8 cellular contexts compared by ENCODE assay signal in the genomic region with DNA sequence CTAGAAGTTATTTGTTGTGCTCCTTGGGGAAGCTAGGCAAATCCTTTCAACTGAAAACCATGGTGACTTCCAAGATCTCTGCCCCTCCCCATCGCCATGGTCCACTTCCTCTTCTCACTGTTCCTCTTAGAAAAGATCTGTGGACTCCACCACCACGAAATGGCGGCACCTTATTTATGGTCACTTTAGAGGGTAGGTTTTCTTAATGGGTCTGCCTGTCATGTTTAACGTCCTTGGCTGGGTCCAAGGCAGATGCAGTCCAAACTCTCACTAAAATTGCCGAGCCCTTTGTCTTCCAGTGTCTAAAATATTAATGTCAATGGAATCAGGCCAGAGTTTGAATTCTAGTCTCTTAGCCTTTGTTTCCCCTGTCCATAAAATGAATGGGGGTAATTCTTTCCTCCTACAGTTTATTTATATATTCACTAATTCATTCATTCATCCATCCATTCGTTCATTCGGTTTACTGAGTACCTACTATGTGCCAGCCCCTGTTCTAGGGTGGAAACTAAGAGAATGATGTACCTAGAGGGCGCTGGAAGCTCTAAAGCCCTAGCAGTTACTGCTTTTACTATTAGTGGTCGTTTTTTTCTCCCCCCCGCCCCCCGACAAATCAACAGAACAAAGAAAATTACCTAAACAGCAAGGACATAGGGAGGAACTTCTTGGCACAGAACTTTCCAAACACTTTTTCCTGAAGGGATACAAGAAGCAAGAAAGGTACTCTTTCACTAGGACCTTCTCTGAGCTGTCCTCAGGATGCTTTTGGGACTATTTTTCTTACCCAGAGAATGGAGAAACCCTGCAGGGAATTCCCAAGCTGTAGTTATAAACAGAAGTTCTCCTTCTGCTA. TPM values are rescaled to one million over a fixed set of nuclear protein-coding genes. Genes with fewer than 3 reads are reported as not detected.
DNase-seq lines count a peak whose midpoint lies in the region; ATAC-seq and TF ChIP-seq lines count a peak whose summit lies in the region.

No MANE protein-coding gene starts in this region.

- H3K9me3 ChIP-seq in CD4-positive, CD25-positive, alpha-beta regulatory T cell (ENCODE audit: control insufficient read depth in 2 of 2, low read length in 2 of 2) = no peaks in the 10 kb centered on the region
- H3K9me3 ChIP-seq in lower lobe of right lung (no peaks in the 10 kb centered on the region), transverse colon (no peaks in the 10 kb centered on the region)

- H3K4me3 ChIP-seq in CD4-positive, CD25-positive, alpha-beta regulatory T cell (ENCODE audit: low read depth, low read length) = peak overlapping the region; percentile 100
- H3K4me3 ChIP-seq in lower lobe of right lung (peak overlapping the region; percentile 80), transverse colon (peak overlapping the region; percentile 42 to 95 (median 80))

- peak overlapping the region; percentile 99 to 100 (median 100) for H3K27ac Mint-ChIP-seq in CD4-positive, CD25-positive, alpha-beta regulatory T cell
- H3K27ac Mint-ChIP-seq in central memory CD8-positive, alpha-beta T cell (ENCODE audit: low read depth) = peak overlapping the region; percentile 100

- TF ChIP-seq CTCF in lower lobe of right lung (IDR thresholded peaks at IDR 0.05) = peak; percentile 15
- TF ChIP-seq CTCF in transverse colon (IDR thresholded peaks at IDR 0.05) = peak in 3 of 5 experiments; percentile 19 to 32 (median 25)

- peak in 2 of 3 donors; percentile 55 to 86 for DNase-seq in CD4-positive, CD25-positive, alpha-beta regulatory T cell
- DNase-seq in RPMI8226 = peak; percentile 61
- peak in 1 of 2 donors; percentile 32 for DNase-seq in central memory CD8-positive, alpha-beta T cell (ENCODE audit: low spot score in 2 of 2)
- peak; percentile 75 for DNase-seq in lower lobe of right lung
- peak; percentile 63 for DNase-seq in transverse colon
- DNase-seq in inferior parietal cortex (ENCODE audit: extremely low spot score) = no peak
- DNase-seq in NCI-H774 (lab: John Stamatoyannopoulos, UW) = no peak

- peaks cover 37% of the 10 kb centered on the region for H3K36me3 ChIP-seq in CD4-positive, CD25-positive, alpha-beta regulatory T cell (ENCODE audit: control insufficient read depth, insufficient read depth, low read length)
- peaks cover 12% of the 10 kb centered on the region for H3K36me3 ChIP-seq in lower lobe of right lung
- H3K36me3 ChIP-seq in transverse colon = peaks cover 0 to 4% (median under 1%) of the 10 kb centered on the region in 4 donors

- H3K27ac ChIP-seq in CD4-positive, CD25-positive, alpha-beta regulatory T cell (ENCODE audit: insufficient read depth, low read length, poor library complexity, severe bottlenecking) = peak overlapping the region; percentile 100
- H3K27ac ChIP-seq in lower lobe of right lung = peak overlapping the region; percentile 99
- H3K27ac ChIP-seq in transverse colon = peak overlapping the region; percentile 99

- ATAC-seq in CD4-positive, CD25-positive, alpha-beta regulatory T cell (ENCODE audit: low read depth in 2 of 2) = peak in 1 of 2 donors; percentile 13
- ATAC-seq in GM21737 (IDR thresholded peaks at IDR 0.05; ENCODE audit: unreplicated experiment) (peak; percentile 36), lower lobe of right lung (no peak)
- peak; percentile 19 for ATAC-seq in central memory CD8-positive, alpha-beta T cell (replicated peaks; ENCODE audit: extremely low read depth, poor library complexity, severe bottlenecking)

- H3K4me3 Mint-ChIP-seq in CD4-positive, CD25-positive, alpha-beta regulatory T cell = peak overlapping the region; percentile 98 to 100 (median 99)
- H3K4me3 Mint-ChIP-seq in central memory CD8-positive, alpha-beta T cell = peak overlapping the region; percentile 84

- TF ChIP-seq POLR2A in transverse colon (IDR thresholded peaks at IDR 0.05) = no peak

- H3K36me3 Mint-ChIP-seq in CD4-positive, CD25-positive, alpha-beta regulatory T cell = peaks cover 50% of the 10 kb centered on the region
- peaks cover 53% of the 10 kb centered on the region for H3K36me3 Mint-ChIP-seq in central memory CD8-positive, alpha-beta T cell (ENCODE audit: insufficient read depth)

- WGBS in transverse colon (ENCODE audit: low coverage in 1 of 2), 2 donors = 16 to 23% methylated on average over 9 to 11 of the region's 11 CpGs

- intact Hi-C loops in lower lobe of right lung (cut with DNase I) (no loop called here), transverse colon (cut with DNase I; ENCODE audit: low total_unique reads) (loop anchor here (1.0 kb wide), 1 partner anchor 18 kb away; no protein-coding TSS in a partner anchor)

- H3K4me1 Mint-ChIP-seq in CD4-positive, CD25-positive, alpha-beta regulatory T cell = peaks cover 7 to 49% (median 38%) of the 10 kb centered on the region in 4 donors
- peaks cover 67% of the 10 kb centered on the region for H3K4me1 Mint-ChIP-seq in central memory CD8-positive, alpha-beta T cell

- TF ChIP-seq EP300 in transverse colon (IDR thresholded peaks at IDR 0.05; ENCODE audit: low read depth) = no peak

- H3K4me1 ChIP-seq in CD4-positive, CD25-positive, alpha-beta regulatory T cell (ENCODE audit: control insufficient read depth, insufficient read depth, low read length, poor library complexity, severe bottlenecking) = peaks cover 44% of the 10 kb centered on the region
- H3K4me1 ChIP-seq in lower lobe of right lung = peaks cover 51% of the 10 kb centered on the region
- H3K4me1 ChIP-seq in transverse colon = peaks cover 12 to 62% (median 33%) of the 10 kb centered on the region in 4 donors

- no peaks in the 10 kb centered on the region for H3K27me3 ChIP-seq in CD4-positive, CD25-positive, alpha-beta regulatory T cell (ENCODE audit: control insufficient read depth, insufficient read depth, low read length)
- no peaks in the 10 kb centered on the region for H3K27me3 ChIP-seq in lower lobe of right lung (ENCODE audit: low read depth)
- no peaks in the 10 kb centered on the region for H3K27me3 ChIP-seq in transverse colon

- peaks cover 11% of the 10 kb centered on the region for H3K27me3 Mint-ChIP-seq in CD4-positive, CD25-positive, alpha-beta regulatory T cell
- H3K27me3 Mint-ChIP-seq in central memory CD8-positive, alpha-beta T cell = no peaks in the 10 kb centered on the region

- peaks cover 0 to 11% (median 0%) of the 10 kb centered on the region in 7 donors for H3K9me3 Mint-ChIP-seq in CD4-positive, CD25-positive, alpha-beta regulatory T cell
- H3K9me3 Mint-ChIP-seq in central memory CD8-positive, alpha-beta T cell = no peaks in the 10 kb centered on the region

- in situ Hi-C loops in transverse colon (cut with MboI; ENCODE audit: low pct_ligation_motif_present in 1 of 4, low pct_unique_long_range_greater_than_20kb in 1 of 4, low sequenced_read_pairs in 3 of 4) = no loop called here

RNA-seq across cellular contexts. Expression of gene PATL2, which starts 0.7 kb away (rescaled TPM):
- 44.1 TPM for total RNA-seq in CD4-positive, CD25-positive, alpha-beta regulatory T cell
- 10 to 100 TPM in 2 of 4 donors, 1 to 10 TPM in 2; 7.8 to 20.6 (median 12.8) TPM for polyA plus RNA-seq in CD4-positive, CD25-positive, alpha-beta regulatory T cell
- total RNA-seq in lower lobe of right lung (4.5 TPM), transverse colon (10 to 100 TPM in 1 of 4 donors, 1 to 10 TPM in 3; 3.0 to 40.0 (median 4.4) TPM)

RNA-seq across cellular contexts. Expression of gene B2M, which starts 0.9 kb away (rescaled TPM):
- total RNA-seq in CD4-positive, CD25-positive, alpha-beta regulatory T cell = 7,793 TPM
- over 10,000 TPM; 37,989 to 53,417 (median 43,977) TPM for polyA plus RNA-seq in CD4-positive, CD25-positive, alpha-beta regulatory T cell
- 4,741 TPM for total RNA-seq in lower lobe of right lung
- total RNA-seq in transverse colon = 1,000 to 10,000 TPM; 1,352 to 7,131 (median 5,706) TPM

RNA-seq across cellular contexts. Expression of gene TRIM69, which starts 25.9 kb away (rescaled TPM):
- total RNA-seq in CD4-positive, CD25-positive, alpha-beta regulatory T cell = 50.5 TPM
- 10 to 100 TPM; 38.1 to 61.5 (median 55.7) TPM for polyA plus RNA-seq in CD4-positive, CD25-positive, alpha-beta regulatory T cell
- total RNA-seq in lower lobe of right lung (27.2 TPM), transverse colon (10 to 100 TPM in 3 of 4 donors, 1 to 10 TPM in 1; 5.6 to 17.3 (median 13.7) TPM)

RNA-seq across cellular contexts. Expression of gene SPG11, which starts 47.0 kb away (rescaled TPM):
- total RNA-seq in CD4-positive, CD25-positive, alpha-beta regulatory T cell = 71.5 TPM
- 10 to 100 TPM; 21.6 to 27.7 (median 24.6) TPM for polyA plus RNA-seq in CD4-positive, CD25-positive, alpha-beta regulatory T cell
- total RNA-seq in lower lobe of right lung (99.7 TPM), transverse colon (100 to 1,000 TPM in 2 of 4 donors, 10 to 100 TPM in 2; 79.7 to 149 (median 103) TPM)

Comparison
In these comparisons a context has a peak if more than half of its experiments do, and no peak if none do; other contexts are left out.
1. ATAC-seq: peak in GM21737 (single experiment) and central memory CD8-positive, alpha-beta T cell (single experiment); none in lower lobe of right lung (0 of 2).
2. DNase-seq: peak in CD4-positive, CD25-positive, alpha-beta regulatory T cell (2 of 3), RPMI8226 (single experiment), lower lobe of right lung (single experiment) and transverse colon (single experiment); none in inferior parietal cortex (single experiment) and NCI-H774 (single experiment).
3. Peak in every context shown above with its lines, with median percentiles within 50 percentile points of each other: H3K27ac ChIP-seq and H3K4me3 ChIP-seq.